Comparison of ENCODE assay signal across 9 cellular contexts in genomic region chr19:40571005-40571318, GRCh38. TPM values are rescaled to one million over a fixed set of nuclear protein-coding genes. Genes with fewer than 3 reads are reported as not detected.
DNase-seq lines count a peak whose midpoint lies in the region; ATAC-seq, FAIRE-seq and TF ChIP-seq lines count a peak whose summit lies in the region.
"Had no signal": no experiment of that assay in that cellular context is flagged by ENCODE, and none has a peak within 500 bp of the region (broad histone marks: within the 10 kb centered on the region; RNA-seq: fewer than 3 reads in every experiment).

No MANE protein-coding gene starts in this region.

- H3K18ac ChIP-seq in neuronal stem cell (ENCODE audit: low read length) = no peak overlapping the region

- no peak overlapping the region for H2BK15ac ChIP-seq in neuronal stem cell (ENCODE audit: low read length)

- no peak overlapping the region for H2AK5ac ChIP-seq in neuronal stem cell (ENCODE audit: low read depth, low read length)

- ATAC-seq in CD8-positive, alpha-beta T cell = no peak

- intact Hi-C loops in CD8-positive, alpha-beta T cell (cut with DNase I, micrococcal nuclease) = no loop called here

- H2BK120ac ChIP-seq in neuronal stem cell (ENCODE audit: low read depth, low read length) = no peak overlapping the region

- DNase-seq in CD8-positive, alpha-beta T cell = no peak
- DNase-seq in Karpas-422 (no peak), neuronal stem cell (ENCODE audit: low spot score) (no peak), progenitor cell of endocrine pancreas (ENCODE audit: low spot score, unreplicated experiment) (no peak), SW480 (ENCODE audit: low spot score) (no peak), urothelium cell line (ENCODE audit: low spot score) (no peak), NCI-H2196 treated with DMSO at 0.1 percent for 48 hours (lab: John Stamatoyannopoulos, UW; ENCODE audit: unreplicated experiment) (no peak)

- H3K9me3 ChIP-seq in CD8-positive, alpha-beta T cell (ENCODE audit: low read length) = no peaks in the 10 kb centered on the region
- no peaks in the 10 kb centered on the region for H3K9me3 ChIP-seq in Karpas-422 (ENCODE audit: low read length)
- H3K9me3 ChIP-seq in neuronal stem cell (replicated peaks in 1 of 2; ENCODE audit: control insufficient read depth in 2 of 2, insufficient read depth in 1 of 2, low read depth in 1 of 2, low read length in 2 of 2) = peaks cover 0 to 1% of the 10 kb centered on the region in 2 donors
- H3K9me3 ChIP-seq: HAP-1 had no signal

- H4K8ac ChIP-seq in neuronal stem cell (ENCODE audit: low read depth, low read length) = no peak overlapping the region

- peaks cover 21% of the 10 kb centered on the region for H3K4me1 ChIP-seq in CD8-positive, alpha-beta T cell (ENCODE audit: insufficient read depth, low read length)
- H3K4me1 ChIP-seq in Karpas-422 (ENCODE audit: low read length) = peaks cover 16% of the 10 kb centered on the region
- peaks cover 4 to 5% of the 10 kb centered on the region in 2 donors for H3K4me1 ChIP-seq in neuronal stem cell (ENCODE audit: control insufficient read depth in 2 of 2, insufficient read depth in 1 of 2, low read depth in 1 of 2, low read length in 2 of 2)

- CTCF ChIA-PET in CD8-positive, alpha-beta T cell (lab: Charles Lee) = interaction anchor here (0.5 to 2.9 kb wide), 9 partner anchors 15 to 1760 kb away, joined by 3 to 15 read pairs (median 4); no protein-coding TSS in a partner anchor

- no peak overlapping the region for H3K23ac ChIP-seq in neuronal stem cell (ENCODE audit: low read depth, low read length, poor library complexity)

- peak overlapping the region; percentile 18 for H3K9ac ChIP-seq in Karpas-422 (ENCODE audit: low read length)
- no peak overlapping the region for H3K9ac ChIP-seq in neuronal stem cell (ENCODE audit: low read depth, low read length, poor library complexity)

- H3K4ac ChIP-seq in neuronal stem cell (ENCODE audit: low read length) = no peak overlapping the region

- H3K27me3 ChIP-seq in CD8-positive, alpha-beta T cell (ENCODE audit: insufficient read depth, low read length) = peaks cover 9% of the 10 kb centered on the region
- no peaks in the 10 kb centered on the region for H3K27me3 ChIP-seq in Karpas-422 (ENCODE audit: low read length)
- H3K27me3 ChIP-seq in neuronal stem cell (ENCODE audit: control insufficient read depth in 3 of 3, insufficient read depth in 3 of 3, low read depth in 1 of 3, low read length in 3 of 3) = peaks cover 17 to 47% (median 42%) of the 10 kb centered on the region in 3 experiments

- FAIRE-seq in urothelium cell line (lab: Jason Lieb, UNC) = no peak

- H4K20me1 ChIP-seq in Karpas-422 (ENCODE audit: insufficient read depth, low read depth, low read length) = no peaks in the 10 kb centered on the region

- no peak for TF ChIP-seq CTCF in CD8-positive, alpha-beta T cell (IDR thresholded peaks at IDR 0.05)
- TF ChIP-seq CTCF in progenitor cell of endocrine pancreas (IDR thresholded peaks at IDR 0.05; ENCODE audit: unreplicated experiment) = no peak

- H3K27ac ChIP-seq in CD8-positive, alpha-beta T cell (ENCODE audit: low read depth, low read length) = no peak overlapping the region
- H3K27ac ChIP-seq in Karpas-422 (ENCODE audit: low read length) (no peak overlapping the region), cingulate gyrus (ENCODE audit: low read depth, low read length) (peak overlapping the region; percentile 25), neuronal stem cell (replicated peaks; ENCODE audit: low read length) (no peak overlapping the region)

- H3K9me2 ChIP-seq in Karpas-422 (replicated peaks; ENCODE audit: insufficient read depth, low read length) = no peaks in the 10 kb centered on the region

- no peak overlapping the region for H2BK12ac ChIP-seq in neuronal stem cell (ENCODE audit: low read length)

- peak overlapping the region; percentile 61 for H3K4me2 ChIP-seq in Karpas-422 (ENCODE audit: low read depth, low read length, poor library complexity, severe bottlenecking)
- no peak overlapping the region for H3K4me2 ChIP-seq in neuronal stem cell (ENCODE audit: insufficient read depth, low read length, poor library complexity, severe bottlenecking)

- H3K4me3 Mint-ChIP-seq in CD8-positive, alpha-beta T cell = peak overlapping the region; percentile 49
- H3K4me3 Mint-ChIP-seq in progenitor cell of endocrine pancreas (ENCODE audit: low read depth) = no peak overlapping the region

- H3K27ac Mint-ChIP-seq in CD8-positive, alpha-beta T cell = peak overlapping the region; percentile 67
- no peak overlapping the region for H3K27ac Mint-ChIP-seq in progenitor cell of endocrine pancreas

- H2AFZ ChIP-seq in Karpas-422 (ENCODE audit: low read length) (peak overlapping the region; percentile 73; the same call in 1 of the 2 replicates), neuronal stem cell (ENCODE audit: low read length) (peak overlapping the region; percentile 79)

- H3K79me2 ChIP-seq in Karpas-422 (ENCODE audit: low read length) = no peaks in the 10 kb centered on the region

- H3K4me1 Mint-ChIP-seq in CD8-positive, alpha-beta T cell (ENCODE audit: low read depth) = peaks cover 14% of the 10 kb centered on the region
- peaks cover 6% of the 10 kb centered on the region for H3K4me1 Mint-ChIP-seq in progenitor cell of endocrine pancreas (ENCODE audit: low read depth)

- H3K4me3 ChIP-seq in CD8-positive, alpha-beta T cell (ENCODE audit: low read depth, low read length) = peak overlapping the region; percentile 51
- H3K4me3 ChIP-seq in Karpas-422 (ENCODE audit: low read length) (peak overlapping the region; percentile 52), neuronal stem cell (ENCODE audit: low read length in 2 of 2) (peak overlapping the region in 1 of 2 donors; percentile 24)

- no peak overlapping the region for H3K14ac ChIP-seq in neuronal stem cell (ENCODE audit: low read length)

- H3K79me1 ChIP-seq in neuronal stem cell (ENCODE audit: low read depth, low read length) = no peaks in the 10 kb centered on the region

- H3K36me3 ChIP-seq in CD8-positive, alpha-beta T cell (ENCODE audit: insufficient read depth, low read length) = no peaks in the 10 kb centered on the region
- H3K36me3 ChIP-seq in Karpas-422 (ENCODE audit: insufficient read depth, low read length) = no peaks in the 10 kb centered on the region
- H3K36me3 ChIP-seq in neuronal stem cell (replicated peaks in 1 of 2; ENCODE audit: control insufficient read depth in 2 of 2, insufficient read depth in 2 of 2, low read length in 2 of 2) = no peaks in the 10 kb centered on the region
- H3K36me3 ChIP-seq: HAP-1 had no signal

- H3K9me3 Mint-ChIP-seq in CD8-positive, alpha-beta T cell = peaks cover 2% of the 10 kb centered on the region
- peaks cover 4% of the 10 kb centered on the region for H3K9me3 Mint-ChIP-seq in progenitor cell of endocrine pancreas (ENCODE audit: low read depth)

- no peak overlapping the region for H4K91ac ChIP-seq in neuronal stem cell (ENCODE audit: low read depth, low read length, poor library complexity)

- WGBS in neuronal stem cell (ENCODE audit: extremely low coverage in 2 of 2, insufficient read length in 2 of 2, insufficient replicate concordance in 1 of 2), 2 donors = no CpG with 5 or more reads among the region's 3 CpGs

- POLR2A ChIA-PET in CD8-positive, alpha-beta T cell (lab: Charles Lee) = interaction anchor here (1.1 kb wide), 1 partner anchor 39 kb away, joined by 4 read pairs; no protein-coding TSS in a partner anchor

- H3K27me3 Mint-ChIP-seq in CD8-positive, alpha-beta T cell (ENCODE audit: low read depth) = peaks cover 10% of the 10 kb centered on the region
- peaks cover 52% of the 10 kb centered on the region for H3K27me3 Mint-ChIP-seq in progenitor cell of endocrine pancreas

- H3K36me3 Mint-ChIP-seq in CD8-positive, alpha-beta T cell = no peaks in the 10 kb centered on the region
- H3K36me3 Mint-ChIP-seq in progenitor cell of endocrine pancreas (ENCODE audit: insufficient read depth) = no peaks in the 10 kb centered on the region

- H2BK5ac ChIP-seq in neuronal stem cell (ENCODE audit: low read length) = no peak overlapping the region

RNA-seq across cellular contexts. Expression of gene SHKBP1, which starts 5.7 kb away (rescaled TPM):
- 10 to 100 TPM; 93.8 to 95.3 TPM for total RNA-seq in CD8-positive, alpha-beta T cell
- 49.7 and 98.2 TPM in 2 replicates for total RNA-seq in Karpas-422 (2014; rRNA removed; shearing (Covaris generic); ENCODE audit: low replicate concordance)
- polyA plus RNA-seq in neuronal stem cell (2013, experiment 1 of 2) = 71.5 TPM
- polyA plus RNA-seq in neuronal stem cell (2013, experiment 2 of 2) = 74.4 TPM
- 102 and 114 TPM in 2 replicates for total RNA-seq in progenitor cell of endocrine pancreas

RNA-seq across cellular contexts. Expression of gene LTBP4, which starts 30.2 kb away (rescaled TPM):
- 100 to 1,000 TPM in 1 of 2 experiments, 10 to 100 TPM in 1; 86.0 to 107 TPM for total RNA-seq in CD8-positive, alpha-beta T cell
- total RNA-seq in Karpas-422 (2014; rRNA removed; shearing (Covaris generic); ENCODE audit: low replicate concordance) = 9.6 and 25.9 TPM in 2 replicates
- 83.2 TPM for polyA plus RNA-seq in neuronal stem cell (2013, experiment 1 of 2)
- 84.5 TPM for polyA plus RNA-seq in neuronal stem cell (2013, experiment 2 of 2)
- 25.4 TPM in 2 replicates for total RNA-seq in progenitor cell of endocrine pancreas
